11 cellular contexts compared by ENCODE assay signal in the genomic region with DNA sequence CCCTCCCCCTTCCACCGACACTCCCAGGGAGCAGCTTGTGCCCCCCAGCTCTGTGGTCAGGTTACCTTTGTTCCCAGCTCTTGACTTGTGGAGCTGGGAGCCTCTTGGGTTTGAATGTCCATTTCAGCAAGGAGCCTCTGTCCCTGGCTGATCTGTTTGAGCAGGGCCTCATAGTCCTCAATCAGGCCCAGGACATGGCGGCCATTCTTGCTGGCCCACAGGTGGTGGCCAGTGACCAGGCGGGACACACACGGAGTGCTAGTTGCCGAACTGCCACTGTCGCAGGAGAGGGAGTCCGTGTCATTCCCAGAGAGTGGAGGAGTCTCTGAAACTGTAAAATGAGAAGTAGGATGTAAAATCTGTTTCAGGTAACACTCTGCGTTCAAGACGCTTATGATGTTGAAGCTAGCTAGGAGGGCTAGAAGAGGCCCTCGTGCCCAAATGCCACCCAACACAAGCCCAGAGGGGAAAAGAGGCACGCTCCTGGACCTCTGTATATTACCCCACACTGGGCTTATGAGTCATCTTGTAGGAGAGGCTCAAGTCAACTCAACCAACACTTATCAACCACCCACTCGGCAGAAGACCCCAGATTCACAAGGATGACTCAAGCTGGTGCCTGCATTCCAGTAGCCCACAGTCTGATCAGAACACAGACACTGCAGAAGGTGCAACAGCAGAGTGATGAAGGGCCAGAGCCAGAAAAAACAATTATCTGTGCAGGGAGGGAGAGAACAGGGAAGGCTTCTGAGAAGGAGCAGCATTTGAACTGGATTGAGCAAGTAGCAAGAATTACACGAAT.
DNase-seq lines count a peak whose midpoint lies in the region; ATAC-seq and TF ChIP-seq lines count a peak whose summit lies in the region.
"Had no signal": no experiment of that assay in that cellular context is flagged by ENCODE, and none has a peak within 500 bp of the region (broad histone marks: within the 10 kb centered on the region; RNA-seq: fewer than 3 reads in every experiment).

No MANE protein-coding gene starts in this region.

- no peaks in the 10 kb centered on the region for H3K27me3 ChIP-seq in SJSA1 (replicated peaks)
- no peaks in the 10 kb centered on the region for H3K27me3 ChIP-seq in fibroblast of lung (ENCODE audit: control insufficient read depth, insufficient read depth, low read length)
- no peaks in the 10 kb centered on the region for H3K27me3 ChIP-seq in testis

- H3K4me1 ChIP-seq in SJSA1 (replicated peaks) (peaks cover 27% of the 10 kb centered on the region), fibroblast of lung (ENCODE audit: control insufficient read depth, extremely low read depth, insufficient read depth, low read length) (peaks cover 19% of the 10 kb centered on the region), testis (no peaks in the 10 kb centered on the region)

- H3K9me3 ChIP-seq in SJSA1 (replicated peaks) (no peaks in the 10 kb centered on the region), fibroblast of lung (ENCODE audit: control insufficient read depth, insufficient read depth, low read depth, low read length) (no peaks in the 10 kb centered on the region), testis (no peaks in the 10 kb centered on the region)

- no peak overlapping the region for H3K9ac ChIP-seq in fibroblast of lung (ENCODE audit: insufficient read depth, low read length)

- TF ChIP-seq POLR2A in testis (IDR thresholded peaks at IDR 0.05), result no peak

- no peak overlapping the region for H3K4me2 ChIP-seq in fibroblast of lung (ENCODE audit: extremely low read depth, insufficient read depth, low read length)

- ATAC-seq in stimulated activated effector memory CD8-positive, alpha-beta T cell treated with anti-CD3 and anti-CD28 coated beads, Interleukin-12 subunit alpha, Interleukin-12 subunit beta, amount 100 ng/mL, for 72 hours, result peak; percentile 80
- ATAC-seq in GM21737 (IDR thresholded peaks at IDR 0.05; ENCODE audit: unreplicated experiment), result no peak

- H3K27ac Mint-ChIP-seq in stimulated activated effector memory CD8-positive, alpha-beta T cell treated with anti-CD3 and anti-CD28 coated beads, Interleukin-12 subunit alpha, Interleukin-12 subunit beta, amount 100 ng/mL, for 72 hours, result peak overlapping the region; percentile 82

- no peak overlapping the region for H3K4me3 Mint-ChIP-seq in stimulated activated effector memory CD8-positive, alpha-beta T cell treated with anti-CD3 and anti-CD28 coated beads, Interleukin-12 subunit alpha, Interleukin-12 subunit beta, amount 100 ng/mL, for 72 hours
- H3K4me3 Mint-ChIP-seq: immature natural killer cell had no signal

- H3K4me1 Mint-ChIP-seq in stimulated activated effector memory CD8-positive, alpha-beta T cell treated with anti-CD3 and anti-CD28 coated beads, Interleukin-12 subunit alpha, Interleukin-12 subunit beta, amount 100 ng/mL, for 72 hours, result peaks cover 18% of the 10 kb centered on the region

- TF ChIP-seq CTCF in fibroblast of lung (conservative IDR thresholded peaks at IDR 0.05 in 1 of 2, IDR thresholded peaks at IDR 0.05 in 1 of 2; ENCODE audit: low read depth in 1 of 2, low read length in 2 of 2) (no peak), testis (IDR thresholded peaks at IDR 0.05) (no peak)

- H3K36me3 ChIP-seq in SJSA1 (peaks cover 76% of the 10 kb centered on the region), fibroblast of lung (ENCODE audit: control insufficient read depth, insufficient read depth, low read length) (peaks cover 12% of the 10 kb centered on the region), testis (ENCODE audit: low read depth, missing control alignments) (no peaks in the 10 kb centered on the region)

- WGBS in testis, 2 donors, result 91 to 93% methylated on average over 13 of the region's 13 CpGs

- H3K4me3 ChIP-seq in SJSA1, result no peak overlapping the region
- no peak overlapping the region for H3K4me3 ChIP-seq in fibroblast of lung (replicated peaks in 1 of 4; ENCODE audit: control extremely low read depth in 1 of 4, insufficient read depth in 1 of 4, low read depth in 3 of 4, low read length in 4 of 4)
- H3K4me3 ChIP-seq in testis, result no peak overlapping the region

- H3K27ac ChIP-seq in SJSA1 (peak overlapping the region; percentile 77), fibroblast of lung (ENCODE audit: insufficient read depth, low read length) (peak overlapping the region; percentile 51), testis (no peak overlapping the region)

- H2AFZ ChIP-seq in fibroblast of lung (ENCODE audit: low read length), result no peak overlapping the region

- peak; percentile 24 for DNase-seq in NK-92 treated with Interleukin-12 subunit alpha and Interleukin-12 subunit beta, amount 100 ng/mL, for 24 hours (lab: John Stamatoyannopoulos, UW)
- no peak for DNase-seq in NK-92 (lab: John Stamatoyannopoulos, UW; ENCODE audit: unreplicated experiment)
- peak; percentile 90 to 91 for DNase-seq in SJSA1 (ENCODE audit: low read depth in 1 of 2, low spot score in 2 of 2)
- peak; percentile 95 to 100 for DNase-seq in fibroblast of lung (ENCODE audit: low read depth in 2 of 2)
- no peak for DNase-seq in stimulated activated effector memory CD8-positive, alpha-beta T cell treated with anti-CD3 and anti-CD28 coated beads, Interleukin-12 subunit alpha, Interleukin-12 subunit beta, amount 100 ng/mL, for 72 hours (ENCODE audit: low spot score in 2 of 2)
- DNase-seq in COLO668 (lab: John Stamatoyannopoulos, UW; ENCODE audit: unreplicated experiment), result no peak
- no peak for DNase-seq in testis
- DNase-seq: 8988T, immature natural killer cell, NCI-H1436 treated with DMSO at 0.1 percent for 48 hours had no signal

- H3K79me2 ChIP-seq in fibroblast of lung (ENCODE audit: control insufficient read depth, insufficient read depth, low read length), result no peaks in the 10 kb centered on the region

- intact Hi-C loops in testis (cut with DNase I; ENCODE audit: low total_unique reads), result no loop called here

- H4K20me1 ChIP-seq in fibroblast of lung (ENCODE audit: control insufficient read depth, extremely low read depth, insufficient read depth, low read length), result no peaks in the 10 kb centered on the region

- H3K36me3 Mint-ChIP-seq in stimulated activated effector memory CD8-positive, alpha-beta T cell treated with anti-CD3 and anti-CD28 coated beads, Interleukin-12 subunit alpha, Interleukin-12 subunit beta, amount 100 ng/mL, for 72 hours, result peaks cover 87% of the 10 kb centered on the region

- no peaks in the 10 kb centered on the region for H3K9me3 Mint-ChIP-seq in stimulated activated effector memory CD8-positive, alpha-beta T cell treated with anti-CD3 and anti-CD28 coated beads, Interleukin-12 subunit alpha, Interleukin-12 subunit beta, amount 100 ng/mL, for 72 hours
- H3K9me3 Mint-ChIP-seq: immature natural killer cell had no signal

Comparison
In these comparisons a context has a peak if more than half of its experiments do, and no peak if none do; other contexts are left out.
1. DNase-seq: peak in NK-92 treated with Interleukin-12 subunit alpha and Interleukin-12 subunit beta, amount 100 ng/mL, for 24 hours (single experiment), SJSA1 (2 of 2) and fibroblast of lung (2 of 2); none in NK-92 (single experiment), stimulated activated effector memory CD8-positive, alpha-beta T cell treated with anti-CD3 and anti-CD28 coated beads, Interleukin-12 subunit alpha, Interleukin-12 subunit beta, amount 100 ng/mL, for 72 hours (0 of 2), COLO668 (single experiment) and testis (single experiment).
2. H3K27ac ChIP-seq: peak in SJSA1 (single experiment) and fibroblast of lung (single experiment); none in testis (0 of 2).